In the genomic region with DNA sequence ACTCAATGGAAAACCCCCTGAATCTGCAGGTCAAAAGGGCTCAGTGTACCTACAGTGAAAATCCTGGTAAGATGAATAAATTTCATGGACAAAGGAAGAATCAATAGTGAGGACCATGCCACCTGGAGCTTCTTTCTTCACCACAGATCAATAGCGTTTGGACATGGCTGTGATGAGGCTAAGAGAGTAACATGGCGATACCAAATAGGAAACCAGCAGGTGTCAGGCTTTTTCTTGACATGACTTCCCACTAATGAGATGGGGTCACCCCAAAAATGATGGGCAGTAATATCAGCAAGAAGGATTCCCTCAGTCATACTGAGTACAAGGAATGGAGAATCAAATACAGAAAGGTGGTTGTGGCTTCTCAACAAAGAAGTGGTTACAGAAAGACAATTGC, we compare ENCODE assay signal across 32 cellular contexts.
"Had no signal": no experiment of that assay in that cellular context is flagged by ENCODE, and none has a peak within 500 bp of the region (broad histone marks: within the 10 kb centered on the region; RNA-seq: fewer than 3 reads in every experiment).

No MANE protein-coding gene starts in this region.

- H3K4me1 Mint-ChIP-seq: activated CD4-positive, alpha-beta memory T cell treated with anti-CD3 and anti-CD28 coated beads, Interleukin-2, amount 10 ng/mL, durations not matched to agents 7 days and 5 days; activated CD8-positive, alpha-beta memory T cell treated with anti-CD3 and anti-CD28 coated beads, Interleukin-2, amount 10 ng/mL, durations not matched to agents 7 days and 5 days; activated naive CD4-positive, alpha-beta T cell treated with anti-CD3 and anti-CD28 coated beads, Interleukin-2, amount 10 ng/mL, durations not matched to agents 7 days and 5 days; activated naive CD8-positive, alpha-beta T cell treated with anti-CD3 and anti-CD28 coated beads, Interleukin-2, amount 50 U/mL, for 24 hours had no signal

- H3K27ac Mint-ChIP-seq: activated CD4-positive, alpha-beta memory T cell treated with anti-CD3 and anti-CD28 coated beads, Interleukin-2, amount 10 ng/mL, durations not matched to agents 7 days and 5 days; activated CD8-positive, alpha-beta memory T cell treated with anti-CD3 and anti-CD28 coated beads, Interleukin-2, amount 10 ng/mL, durations not matched to agents 7 days and 5 days; activated naive CD4-positive, alpha-beta T cell treated with anti-CD3 and anti-CD28 coated beads, Interleukin-2, amount 10 ng/mL, durations not matched to agents 7 days and 5 days; activated naive CD8-positive, alpha-beta T cell; activated naive CD8-positive, alpha-beta T cell treated with anti-CD3 and anti-CD28 coated beads, Interleukin-2, amount 50 U/mL, for 24 hours; brain had no signal

- H3K27ac ChIP-seq: PC-9, RWPE1, VCaP had no signal

- FAIRE-seq: bronchial epithelial cell, RCC 7860 had no signal

- ATAC-seq: activated CD8-positive, alpha-beta memory T cell treated with anti-CD3 and anti-CD28 coated beads, Interleukin-2, amount 10 ng/mL, durations not matched to agents 7 days and 5 days; activated naive CD8-positive, alpha-beta T cell treated with anti-CD3 and anti-CD28 coated beads, Interleukin-2, amount 50 U/mL, for 24 hours; Right ventricle myocardium inferior had no signal

- H3K4me2 ChIP-seq: PC-9 had no signal

- H3K27me3 Mint-ChIP-seq: activated CD4-positive, alpha-beta memory T cell treated with anti-CD3 and anti-CD28 coated beads, Interleukin-2, amount 10 ng/mL, durations not matched to agents 7 days and 5 days; activated CD8-positive, alpha-beta memory T cell treated with anti-CD3 and anti-CD28 coated beads, Interleukin-2, amount 10 ng/mL, durations not matched to agents 7 days and 5 days; activated naive CD4-positive, alpha-beta T cell treated with anti-CD3 and anti-CD28 coated beads, Interleukin-2, amount 10 ng/mL, durations not matched to agents 7 days and 5 days; activated naive CD8-positive, alpha-beta T cell treated with anti-CD3 and anti-CD28 coated beads, Interleukin-2, amount 50 U/mL, for 24 hours; brain had no signal

- H3K9me3 Mint-ChIP-seq: activated CD4-positive, alpha-beta memory T cell treated with anti-CD3 and anti-CD28 coated beads, Interleukin-2, amount 10 ng/mL, durations not matched to agents 7 days and 5 days; activated naive CD8-positive, alpha-beta T cell treated with anti-CD3 and anti-CD28 coated beads, Interleukin-2, amount 50 U/mL, for 24 hours had no signal

- DNase-seq: activated CD4-positive, alpha-beta memory T cell treated with anti-CD3 and anti-CD28 coated beads, Interleukin-2, amount 10 ng/mL, durations not matched to agents 7 days and 5 days; activated CD4-positive, alpha-beta T cell treated with anti-CD3 and anti-CD28 coated beads for 1 hour; activated CD4-positive, alpha-beta T cell treated with anti-CD3 and anti-CD28 coated beads for 48 hours; activated CD4-positive, CD25-positive, alpha-beta regulatory T cell; activated CD8-positive, alpha-beta memory T cell treated with anti-CD3 and anti-CD28 coated beads for 24 hours; activated CD8-positive, alpha-beta memory T cell treated with anti-CD3 and anti-CD28 coated beads, Interleukin-2, amount 10 ng/mL, durations not matched to agents 7 days and 5 days; activated CD8-positive, alpha-beta memory T cell treated with anti-CD3 and anti-CD28 coated beads, Interleukin-2, amount 50 U/mL, for 48 hours; activated effector memory CD4-positive, alpha-beta T cell treated with Interleukin-2 at 50 U/mL for 16 hours; activated naive CD4-positive, alpha-beta T cell treated with anti-CD3 and anti-CD28 coated beads, Interleukin-2, amount 10 ng/mL, durations not matched to agents 7 days and 5 days; activated naive CD8-positive, alpha-beta T cell treated with anti-CD3 and anti-CD28 coated beads, Interleukin-2, amount 50 U/mL, for 24 hours; activated T-cell treated with anti-CD3 and anti-CD28 coated beads, Interleukin-2, amount 50 U/mL, for 48 hours; anterior cingulate cortex; NCI-H1092 treated with DMSO at 0.1 percent for 48 hours; NCI-H1417; NCI-H1694; NCI-H1930; NCI-H2081 treated with DMSO at 0.1 percent for 48 hours; NCI-H226; NCI-H446 treated with DMSO at 0.1 percent for 48 hours; NCI-H69; PC-9; SW 1271; T-helper 1 cell; T-helper 2 cell; T-helper 9 cell had no signal

- H3K36me3 Mint-ChIP-seq: activated CD8-positive, alpha-beta memory T cell treated with anti-CD3 and anti-CD28 coated beads, Interleukin-2, amount 10 ng/mL, durations not matched to agents 7 days and 5 days; activated naive CD4-positive, alpha-beta T cell treated with anti-CD3 and anti-CD28 coated beads, Interleukin-2, amount 10 ng/mL, durations not matched to agents 7 days and 5 days; activated naive CD8-positive, alpha-beta T cell; brain had no signal

- H2AFZ ChIP-seq: PC-9 had no signal

- H3K4me3 Mint-ChIP-seq: activated CD4-positive, alpha-beta memory T cell treated with anti-CD3 and anti-CD28 coated beads, Interleukin-2, amount 10 ng/mL, durations not matched to agents 7 days and 5 days; activated CD8-positive, alpha-beta memory T cell treated with anti-CD3 and anti-CD28 coated beads, Interleukin-2, amount 10 ng/mL, durations not matched to agents 7 days and 5 days; activated naive CD4-positive, alpha-beta T cell treated with anti-CD3 and anti-CD28 coated beads, Interleukin-2, amount 10 ng/mL, durations not matched to agents 7 days and 5 days; activated naive CD8-positive, alpha-beta T cell; activated naive CD8-positive, alpha-beta T cell treated with anti-CD3 and anti-CD28 coated beads, Interleukin-2, amount 50 U/mL, for 24 hours; brain had no signal

- H3K4me3 ChIP-seq: PC-9 had no signal
